Comparison of ENCODE assay signal across 8 cellular contexts in genomic region chr16:20383106-20384029, GRCh38. TPM values are rescaled to one million over a fixed set of nuclear protein-coding genes. Genes with fewer than 3 reads are reported as not detected.
A peak's percentile ranks its signal among the peaks of the same experiment; 100 is the strongest.
DNase-seq lines count a peak whose midpoint lies in the region; ATAC-seq and TF ChIP-seq lines count a peak whose summit lies in the region.

No MANE protein-coding gene starts in this region.

- POLR2A ChIA-PET in Caco-2 (lab: Charles Lee) = no interaction called here
- POLR2A ChIA-PET in HCT116 (lab: Charles Lee) = interaction anchor here (2.2 kb wide), 1 partner anchor 476 kb away, joined by 9 read pairs; no protein-coding TSS in a partner anchor

- TF ChIP-seq RAD21 in HCT116 (IDR thresholded peaks at IDR 0.05; ENCODE audit: low read depth) = peak; percentile 81

- no peaks in the 10 kb centered on the region for H3K4me1 Mint-ChIP-seq in Caco-2 (ENCODE audit: low read depth, unreplicated experiment)

- H3K27me3 Mint-ChIP-seq in Caco-2 (ENCODE audit: insufficient read depth, unreplicated experiment) = peaks cover 5% of the 10 kb centered on the region

- WGBS in lung, 2 donors = 28 to 35% methylated on average over 11 of the region's 11 CpGs

- DNase-seq in Caco-2 = peak; percentile 71 to 74
- peak; percentile 71 for DNase-seq in HCT116 (ENCODE audit: low read depth, low spot score)
- DNase-seq in NCI-H345 (lab: John Stamatoyannopoulos, UW) = peak; percentile 83
- DNase-seq in activated CD4-positive, CD25-positive, alpha-beta regulatory T cell treated with anti-CD3 and anti-CD28 coated beads, Interleukin-2, amount 50 U/mL, for 16 hours (ENCODE audit: low read depth, low spot score) = peak; percentile 6
- DNase-seq in dorsolateral prefrontal cortex = peak in 8 of 10 donors; percentile 41 to 74 (median 56)
- peak; percentile 42 for DNase-seq in lung (ENCODE audit: low spot score)
- peak; percentile 55 for DNase-seq in stimulated activated CD8-positive, alpha-beta memory T cell treated with anti-CD3 and anti-CD28 coated beads, Interleukin-4, amount 100 ng/mL, for 48 hours

- TF ChIP-seq POLR2A in HCT116 (IDR thresholded peaks at IDR 0.05; ENCODE audit: borderline replicate concordance, extremely low read depth, insufficient read depth, insufficient read length) = no peak

- no peaks in the 10 kb centered on the region for H3K9me2 ChIP-seq in HCT116 (ENCODE audit: insufficient read depth)

- H3K27ac ChIP-seq in HCT116 (ENCODE audit: low read depth, low read length) = no peak overlapping the region
- no peak overlapping the region for H3K27ac ChIP-seq in dorsolateral prefrontal cortex
- no peak overlapping the region for H3K27ac ChIP-seq in lung (ENCODE audit: low read depth in 1 of 2, low read length in 1 of 2)

- H3K79me2 ChIP-seq in HCT116 (ENCODE audit: insufficient read depth, low read length) = no peaks in the 10 kb centered on the region

- H4K20me1 ChIP-seq in HCT116 (ENCODE audit: insufficient read depth) = no peaks in the 10 kb centered on the region

- no peak overlapping the region for H3K27ac Mint-ChIP-seq in Caco-2 (ENCODE audit: unreplicated experiment)

- peak; percentile 92 for ATAC-seq in HCT116
- peak; percentile 68 for ATAC-seq in lung (ENCODE audit: insufficient read depth, low FRiP score)
- no peak for ATAC-seq in GM19324 (IDR thresholded peaks at IDR 0.05; ENCODE audit: low FRiP score, unreplicated experiment)

- no peak overlapping the region for H3K4me3 Mint-ChIP-seq in Caco-2 (ENCODE audit: unreplicated experiment)

- no peaks in the 10 kb centered on the region for H3K9me3 Mint-ChIP-seq in Caco-2 (ENCODE audit: unreplicated experiment)

- H3K9ac ChIP-seq in HCT116 (ENCODE audit: low read length) = no peak overlapping the region

- H3K9me3 ChIP-seq in Caco-2 = no peaks in the 10 kb centered on the region
- no peaks in the 10 kb centered on the region for H3K9me3 ChIP-seq in HCT116 (ENCODE audit: control insufficient read depth in 1 of 2, insufficient read depth in 1 of 2, low read depth in 1 of 2, low read length in 2 of 2)
- H3K9me3 ChIP-seq in lung (ENCODE audit: control insufficient read depth in 2 of 2, insufficient read depth in 1 of 2, low read length in 1 of 2) = peaks cover 0 to 2% of the 10 kb centered on the region in 2 donors

- CTCF ChIA-PET in Caco-2 (lab: Charles Lee) (interaction anchor here (0.6 to 2.0 kb wide), 7 partner anchors 21 to 848 kb away, joined by 3 to 14 read pairs (median 3); partner anchors contain the start of gene PDILT), HCT116 (lab: Charles Lee) (interaction anchor here (0.9 to 4.7 kb wide), 13 partner anchors 9 to 800 kb away, joined by 3 to 124 read pairs (median 8); no protein-coding TSS in a partner anchor)

- no TSS peak for BruUV-seq in Caco-2 (replicated peaks; lab: Mats Ljungman, UMichigan)
- BruUV-seq in HCT116 (replicated peaks; lab: Mats Ljungman, UMichigan) = no TSS peak

- H3K27me3 ChIP-seq in Caco-2 (replicated peaks; ENCODE audit: control insufficient read depth, insufficient read depth, low read length) (no peaks in the 10 kb centered on the region), HCT116 (ENCODE audit: insufficient read depth, low read length) (peaks cover under 1% of the 10 kb centered on the region; the same call in 1 of the 2 replicates), dorsolateral prefrontal cortex (peaks cover 0 to 16% (median 0%) of the 10 kb centered on the region in 45 donors), lung (ENCODE audit: control insufficient read depth, insufficient read depth) (peaks cover 3% of the 10 kb centered on the region)

- no peak overlapping the region for H3K4me2 ChIP-seq in HCT116 (ENCODE audit: low read length)

- H3K4me3 ChIP-seq in Caco-2 (ENCODE audit: low read depth, low read length) (no peak overlapping the region), HCT116 (replicated peaks in 1 of 2; ENCODE audit: low read depth in 1 of 2, low read length in 2 of 2) (no peak overlapping the region), dorsolateral prefrontal cortex (no peak overlapping the region), lung (no peak overlapping the region)

- TF ChIP-seq CTCF in Caco-2 (IDR thresholded peaks at IDR 0.05; ENCODE audit: insufficient read depth in 1 of 2, low read depth in 1 of 2, low read length in 1 of 2, severe bottlenecking in 1 of 2, unreplicated experiment in 1 of 2) (peak; percentile 62 to 80), HCT116 (IDR thresholded peaks at IDR 0.05 in 2 of 3, conservative IDR thresholded peaks at IDR 0.05 in 1 of 3; ENCODE audit: borderline replicate concordance in 1 of 3, insufficient read depth in 1 of 3, low read depth in 2 of 3, low read length in 2 of 3) (peak; percentile 69 to 83 (median 76)), dorsolateral prefrontal cortex (IDR thresholded peaks at IDR 0.05 in 54 of 56, conservative IDR thresholded peaks at IDR 0.05 in 2 of 56; ENCODE audit: low read depth in 1 of 56, partially characterized antibody in 56 of 56) (peak; percentile 54 to 93 (median 84)), lung (IDR thresholded peaks at IDR 0.05; ENCODE audit: control extremely low read depth, extremely low read depth) (peak; percentile 48)

- intact Hi-C loops in Caco-2 (cut with micrococcal nuclease; ENCODE audit: unreplicated experiment) (loop anchor here (1.0 to 10.0 kb wide), 4 partner anchors 311 to 779 kb away; partner anchors contain the start of gene ACSM1), HCT116 (cut with micrococcal nuclease) (loop anchor here (1.0 to 5.0 kb wide), 5 partner anchors 23 to 781 kb away; no protein-coding TSS in a partner anchor), dorsolateral prefrontal cortex (cut with DNase I) (loop anchor here (2.0 to 5.0 kb wide), 2 partner anchors 477 to 826 kb away; partner anchors contain the start of gene VPS35L (in 1 of the 2))

- no peak overlapping the region for H2AFZ ChIP-seq in HCT116 (ENCODE audit: low read depth, low read length, poor library complexity, severe bottlenecking)

- H3K36me3 Mint-ChIP-seq in Caco-2 (ENCODE audit: insufficient read depth, unreplicated experiment) = no peaks in the 10 kb centered on the region

- no peaks in the 10 kb centered on the region for H3K36me3 ChIP-seq in Caco-2 (ENCODE audit: control insufficient read depth, insufficient read depth, low read length)
- no peaks in the 10 kb centered on the region for H3K36me3 ChIP-seq in HCT116 (ENCODE audit: control insufficient read depth in 1 of 2, insufficient read depth in 2 of 2, low read length in 2 of 2)
- no peaks in the 10 kb centered on the region for H3K36me3 ChIP-seq in lung (ENCODE audit: control insufficient read depth in 2 of 2, insufficient read depth in 2 of 2, low read length in 2 of 2)

- H3K4me1 ChIP-seq in Caco-2 (no peaks in the 10 kb centered on the region), HCT116 (ENCODE audit: control insufficient read depth in 1 of 2, insufficient read depth in 2 of 2, low read length in 2 of 2) (no peaks in the 10 kb centered on the region), lung (ENCODE audit: control insufficient read depth in 2 of 2, insufficient read depth in 2 of 2, low read length in 2 of 2) (no peaks in the 10 kb centered on the region)

- RAD21 ChIA-PET in HCT116 (lab: Charles Lee; ENCODE audit: low non-redundant PET in 1 of 2, low total read pairs in 2 of 2, uncharacterized antibody in 2 of 2, unreplicated experiment in 2 of 2) = interaction anchor here (0.7 to 1.3 kb wide), 4 partner anchors 476 to 485 kb away, joined by 5 to 15 read pairs (median 8); no protein-coding TSS in a partner anchor

TF ChIP-seq in HCT116, 20 proteins besides CTCF, POLR2A, EP300 and RAD21 (continues in another document):
- no peak for TF ChIP-seq EZH2 (IDR thresholded peaks at IDR 0.05)
- no peak for TF ChIP-seq TCF7L2 (IDR thresholded peaks at IDR 0.05; ENCODE audit: borderline replicate concordance, extremely low read depth, insufficient read depth, insufficient read length)
- TF ChIP-seq EZH2phosphoT487 (IDR thresholded peaks at IDR 0.05; ENCODE audit: borderline replicate concordance) = no peak
- no peak for TF ChIP-seq ELF1 (IDR thresholded peaks at IDR 0.05; ENCODE audit: borderline replicate concordance, low read depth)

RNA-seq across cellular contexts. Expression of gene PDILT, which starts 21.2 kb away (rescaled TPM):
- not detected in 2 replicates for total RNA-seq in Caco-2 (2022)
- total RNA-seq in HCT116 (2021; ENCODE audit: unreplicated experiment) = not detected
- polyA plus RNA-seq in HCT116 (2012) = not detected in 2 replicates
- not detected for total RNA-seq in dorsolateral prefrontal cortex
- total RNA-seq in lung = not detected
- not detected for polyA plus RNA-seq in lung

RNA-seq across cellular contexts. Expression of gene ACSM5, which starts 26.0 kb away (rescaled TPM):
- total RNA-seq in Caco-2 (2022) (not detected in 2 replicates), HCT116 (2021; ENCODE audit: unreplicated experiment) (not detected), dorsolateral prefrontal cortex (10 to 100 TPM in 6 of 120 experiments, 1 to 10 TPM in 114; 1.4 to 14.3 (median 4.8) TPM), lung (1 to 10 TPM in 1 of 2 donors, under 1 TPM in 1; 0.40 to 1.4 TPM)
- polyA plus RNA-seq in HCT116 (2012) = not detected in 2 replicates
- polyA plus RNA-seq in lung = 1 to 10 TPM in 1 of 2 donors, under 1 TPM in 1; 0.52 to 1.1 TPM

RNA-seq across cellular contexts. Expression of gene UMOD, which starts 30.9 kb away (rescaled TPM):
- not detected in 2 replicates for total RNA-seq in Caco-2 (2022)
- not detected for total RNA-seq in HCT116 (2021; ENCODE audit: unreplicated experiment)
- not detected in 2 replicates for polyA plus RNA-seq in HCT116 (2012)
- not detected for total RNA-seq in dorsolateral prefrontal cortex
- not detected for total RNA-seq in lung
- polyA plus RNA-seq in lung = not detected

RNA-seq across cellular contexts. Expression of gene GP2, which starts 56.1 kb away (rescaled TPM):
- total RNA-seq in Caco-2 (2022) (not detected in 2 replicates), HCT116 (2021; ENCODE audit: unreplicated experiment) (8.7 TPM), dorsolateral prefrontal cortex (not detected), lung (10 to 100 TPM in 1 of 2 donors, not detected in 1; 11.9 TPM)
- not detected in 2 replicates for polyA plus RNA-seq in HCT116 (2012)
- polyA plus RNA-seq in lung = under 1 TPM; 0.08 to 0.88 TPM

Comparison
In these comparisons a context has a peak if more than half of its experiments do, and no peak if none do; other contexts are left out.
1. DNase-seq: peak in every context shown above with its lines; median percentile 83 in NCI-H345; 72 in Caco-2; 71 in HCT116; 56 in dorsolateral prefrontal cortex; 55 in stimulated activated CD8-positive, alpha-beta memory T cell treated with anti-CD3 and anti-CD28 coated beads, Interleukin-4, amount 100 ng/mL, for 48 hours; 42 in lung; 6 in activated CD4-positive, CD25-positive, alpha-beta regulatory T cell treated with anti-CD3 and anti-CD28 coated beads, Interleukin-2, amount 50 U/mL, for 16 hours.